In genomic region chr10:97390096-97390495, GRCh38 we compare ENCODE assay signal across 17 cellular contexts.
"Had no signal": no experiment of that assay in that cellular context is flagged by ENCODE, and none has a peak within 500 bp of the region (broad histone marks: within the 10 kb centered on the region; RNA-seq: fewer than 3 reads in every experiment).

No MANE protein-coding gene starts in this region.

- H3K4me3 ChIP-seq: hepatocyte, sigmoid colon, skin epidermis, testis, tibial nerve had no signal

- H3K27ac ChIP-seq: foreskin keratinocyte, hepatocyte, sigmoid colon, testis, tibial nerve had no signal

- H3K27ac Mint-ChIP-seq: stimulated activated naive B cell treated with anti-CD40 and anti-IgM and Interleukin-4, amounts not matched to agents 10 μg/mL and 1 μg/mL and 100 μg/mL, for 72 hours had no signal

- H3K9me3 ChIP-seq: sigmoid colon, testis, tibial nerve had no signal

- DNase-seq: cerebellar nuclear complex; dermis blood vessel endothelial cell; foreskin keratinocyte; head of caudate nucleus; kidney; left cardiac atrium; left ventricle myocardium superior; nephron progenitor cell; sigmoid colon; stimulated activated CD4-positive, alpha-beta T cell treated with anti-CD3 and anti-CD28 coated beads, Interleukin-2, amount 100 ng/mL, for 24 hours; stimulated activated CD4-positive, alpha-beta T cell treated with anti-CD3 and anti-CD28 coated beads, Interleukin-4, amount 100 ng/mL, for 4 hours; stimulated activated naive B cell treated with anti-CD40 and anti-IgM and Interleukin-4, amounts not matched to agents 10 μg/mL and 1 μg/mL and 100 μg/mL, for 72 hours; stimulated activated naive CD8-positive, alpha-beta T cell treated with anti-CD3 and anti-CD28 coated beads, Interleukin-15, amount 100 ng/mL, for 72 hours; testis had no signal

- H3K27me3 Mint-ChIP-seq: stimulated activated naive B cell treated with anti-CD40 and anti-IgM and Interleukin-4, amounts not matched to agents 10 μg/mL and 1 μg/mL and 100 μg/mL, for 72 hours; stimulated activated naive CD8-positive, alpha-beta T cell treated with anti-CD3 and anti-CD28 coated beads, Interleukin-15, amount 100 ng/mL, for 72 hours had no signal

- H3K4me1 Mint-ChIP-seq: nephron progenitor cell; stimulated activated naive B cell treated with anti-CD40 and anti-IgM and Interleukin-4, amounts not matched to agents 10 μg/mL and 1 μg/mL and 100 μg/mL, for 72 hours; stimulated activated naive CD8-positive, alpha-beta T cell treated with anti-CD3 and anti-CD28 coated beads, Interleukin-15, amount 100 ng/mL, for 72 hours had no signal

- H3K4me1 ChIP-seq: foreskin keratinocyte, sigmoid colon, testis, tibial nerve had no signal

- H3K9me3 Mint-ChIP-seq: nephron progenitor cell; stimulated activated naive B cell treated with anti-CD40 and anti-IgM and Interleukin-4, amounts not matched to agents 10 μg/mL and 1 μg/mL and 100 μg/mL, for 72 hours; stimulated activated naive CD8-positive, alpha-beta T cell treated with anti-CD3 and anti-CD28 coated beads, Interleukin-15, amount 100 ng/mL, for 72 hours had no signal

- H3K27me3 ChIP-seq: foreskin keratinocyte, hepatocyte, sigmoid colon, testis, tibial nerve had no signal

- ATAC-seq: foreskin keratinocyte; left cardiac atrium; left ventricle myocardium superior; stimulated activated naive B cell treated with anti-CD40 and anti-IgM and Interleukin-4, amounts not matched to agents 10 μg/mL and 1 μg/mL and 100 μg/mL, for 72 hours; stimulated activated naive CD8-positive, alpha-beta T cell treated with anti-CD3 and anti-CD28 coated beads, Interleukin-15, amount 100 ng/mL, for 72 hours had no signal

- H3K4me3 Mint-ChIP-seq: nephron progenitor cell; stimulated activated naive B cell treated with anti-CD40 and anti-IgM and Interleukin-4, amounts not matched to agents 10 μg/mL and 1 μg/mL and 100 μg/mL, for 72 hours; stimulated activated naive CD8-positive, alpha-beta T cell treated with anti-CD3 and anti-CD28 coated beads, Interleukin-15, amount 100 ng/mL, for 72 hours had no signal
